Comparison of ENCODE assay signal across 15 cellular contexts in the genomic region with DNA sequence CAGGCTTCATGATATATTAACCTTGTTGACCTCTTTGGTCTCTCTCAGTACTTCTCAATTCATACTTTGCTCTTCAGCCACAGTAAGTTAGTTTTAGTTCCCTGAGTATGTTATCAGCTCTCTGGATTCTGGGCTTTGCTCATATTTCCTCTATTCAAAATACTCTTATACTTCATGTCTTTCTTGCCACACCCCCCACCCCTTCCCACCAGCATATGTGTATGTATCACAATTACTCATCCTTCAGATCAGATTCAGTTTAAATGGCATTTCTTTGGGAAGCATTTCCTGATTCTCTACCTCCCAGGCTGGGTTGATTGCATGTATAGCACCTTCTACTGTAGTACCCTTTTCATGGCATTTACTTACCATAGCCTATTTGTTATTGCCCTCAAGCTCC. TPM values are rescaled to one million over a fixed set of nuclear protein-coding genes. Genes with fewer than 3 reads are reported as not detected.
A peak's percentile ranks its signal among the peaks of the same experiment; 100 is the strongest.
DNase-seq lines count a peak whose midpoint lies in the region; ATAC-seq and TF ChIP-seq lines count a peak whose summit lies in the region.
"Had no signal": no experiment of that assay in that cellular context is flagged by ENCODE, and none has a peak within 500 bp of the region (broad histone marks: within the 10 kb centered on the region; RNA-seq: fewer than 3 reads in every experiment).

No MANE protein-coding gene starts in this region.

- CTCF ChIA-PET in activated naive CD4-positive, alpha-beta T cell treated with anti-CD3 and anti-CD28 coated beads for 36 hours (lab: Charles Lee), result interaction anchor here (0.7 to 5.6 kb wide), 5 partner anchors 15 to 542 kb away, joined by 3 to 38 read pairs (median 4); no protein-coding TSS in a partner anchor

- no peak overlapping the region for H3K4me3 Mint-ChIP-seq in activated naive CD4-positive, alpha-beta T cell treated with anti-CD3 and anti-CD28 coated beads for 36 hours
- H3K4me3 Mint-ChIP-seq: stimulated activated memory B cell treated with anti-CD40 and anti-IgM and Interleukin-4, amounts not matched to agents 10 μg/mL and 1 μg/mL and 100 μg/mL, for 72 hours had no signal

- intact Hi-C loops in activated naive CD4-positive, alpha-beta T cell treated with anti-CD3 and anti-CD28 coated beads for 36 hours (cut with micrococcal nuclease), result loop anchor here (1.0 kb wide), 2 partner anchors 206 to 311 kb away; no protein-coding TSS in a partner anchor
- intact Hi-C loops in prostate gland (cut with DNase I), result no loop called here

- no peak overlapping the region for H3K27ac Mint-ChIP-seq in activated naive CD4-positive, alpha-beta T cell treated with anti-CD3 and anti-CD28 coated beads for 36 hours

- no peaks in the 10 kb centered on the region for H3K9me3 ChIP-seq in prostate gland
- H3K9me3 ChIP-seq: neutrophil had no signal

- peak; percentile 19 for DNase-seq in stimulated activated CD4-positive, alpha-beta T cell treated with anti-CD3 and anti-CD28 coated beads, Interleukin-12 subunit alpha, Interleukin-12 subunit beta, amount 100 ng/mL, for 4 hours
- no peak for DNase-seq in stimulated activated CD4-positive, alpha-beta T cell treated with anti-CD3 and anti-CD28 coated beads, Interleukin-2, amount 100 ng/mL, for 48 hours
- peak; percentile 67 for DNase-seq in activated naive CD4-positive, alpha-beta T cell treated with anti-CD3 and anti-CD28 coated beads for 36 hours
- DNase-seq in fibroblast of the aortic adventitia (ENCODE audit: low read depth) (peak; percentile 22), NCI-H345 treated with DMSO at 0.1 percent for 48 hours (lab: John Stamatoyannopoulos, UW; ENCODE audit: unreplicated experiment) (no peak), prostate gland (ENCODE audit: low spot score) (no peak), GM19238 (ENCODE audit: insufficient read length, low spot score) (no peak)
- DNase-seq: DMS153; effector CD8-positive, alpha-beta T cell; MV-4-11 had no signal

- TF ChIP-seq CTCF in fibroblast of the aortic adventitia (IDR thresholded peaks at IDR 0.05; ENCODE audit: insufficient read depth, low read length) (no peak), prostate gland (IDR thresholded peaks at IDR 0.05) (no peak)

- H3K36me3 Mint-ChIP-seq in activated naive CD4-positive, alpha-beta T cell treated with anti-CD3 and anti-CD28 coated beads for 36 hours (ENCODE audit: low read depth), result peaks cover 16% of the 10 kb centered on the region

- H3K4me1 Mint-ChIP-seq in activated naive CD4-positive, alpha-beta T cell treated with anti-CD3 and anti-CD28 coated beads for 36 hours (ENCODE audit: low read depth), result peaks cover 16% of the 10 kb centered on the region

- peaks cover 8% of the 10 kb centered on the region for H3K4me1 ChIP-seq in prostate gland (replicated peaks)

- no peaks in the 10 kb centered on the region for H3K27me3 Mint-ChIP-seq in activated naive CD4-positive, alpha-beta T cell treated with anti-CD3 and anti-CD28 coated beads for 36 hours (ENCODE audit: low read depth)
- H3K27me3 Mint-ChIP-seq: stimulated activated memory B cell treated with anti-CD40 and anti-IgM and Interleukin-4, amounts not matched to agents 10 μg/mL and 1 μg/mL and 100 μg/mL, for 72 hours had no signal

- H3K27me3 ChIP-seq in prostate gland (replicated peaks; ENCODE audit: insufficient read depth), result no peaks in the 10 kb centered on the region
- H3K27me3 ChIP-seq: neutrophil had no signal

- H3K27ac ChIP-seq in prostate gland, result no peak overlapping the region
- H3K27ac ChIP-seq: HL-60, neutrophil had no signal

- no peaks in the 10 kb centered on the region for H3K36me3 ChIP-seq in prostate gland

- ATAC-seq in HG03342 (IDR thresholded peaks at IDR 0.05; ENCODE audit: unreplicated experiment), result no peak
- ATAC-seq: stimulated activated memory B cell treated with anti-CD40 and anti-IgM and Interleukin-4, amounts not matched to agents 10 μg/mL and 1 μg/mL and 100 μg/mL, for 72 hours had no signal

- peaks cover 10% of the 10 kb centered on the region for H3K9me3 Mint-ChIP-seq in activated naive CD4-positive, alpha-beta T cell treated with anti-CD3 and anti-CD28 coated beads for 36 hours

- H3K4me3 ChIP-seq in fibroblast of the aortic adventitia (ENCODE audit: low read depth, low read length) (no peak overlapping the region), prostate gland (no peak overlapping the region)
- H3K4me3 ChIP-seq: lung had no signal

- TF ChIP-seq POLR2A in prostate gland (IDR thresholded peaks at IDR 0.05), result no peak

RNA-seq across cellular contexts. Expression of gene SLC30A7, which starts 28.3 kb away (rescaled TPM):
- 10 to 100 TPM; 32.4 to 32.6 TPM for total RNA-seq in activated naive CD4-positive, alpha-beta T cell treated with anti-CD3 and anti-CD28 coated beads for 36 hours
- total RNA-seq in fibroblast of the aortic adventitia (ENCODE audit: low replicate concordance), result 14.6 and 75.3 TPM in 2 replicates
- total RNA-seq in prostate gland, result 10 to 100 TPM; 19.8 to 31.0 TPM

RNA-seq across cellular contexts. Expression of gene EXTL2, which starts 29.6 kb away (rescaled TPM):
- total RNA-seq in activated naive CD4-positive, alpha-beta T cell treated with anti-CD3 and anti-CD28 coated beads for 36 hours, result 1 to 10 TPM; 3.1 to 3.3 TPM
- 12.2 and 34.1 TPM in 2 replicates for total RNA-seq in fibroblast of the aortic adventitia (ENCODE audit: low replicate concordance)
- 10 to 100 TPM; 11.8 to 17.5 TPM for total RNA-seq in prostate gland

Comparison
In these comparisons a context has a peak if more than half of its experiments do, and no peak if none do; other contexts are left out.
1. DNase-seq: peak in stimulated activated CD4-positive, alpha-beta T cell treated with anti-CD3 and anti-CD28 coated beads, Interleukin-12 subunit alpha, Interleukin-12 subunit beta, amount 100 ng/mL, for 4 hours (single experiment), activated naive CD4-positive, alpha-beta T cell treated with anti-CD3 and anti-CD28 coated beads for 36 hours (single experiment) and fibroblast of the aortic adventitia (single experiment); none in stimulated activated CD4-positive, alpha-beta T cell treated with anti-CD3 and anti-CD28 coated beads, Interleukin-2, amount 100 ng/mL, for 48 hours (0 of 2), NCI-H345 treated with DMSO at 0.1 percent for 48 hours (single experiment), prostate gland (single experiment) and GM19238 (single experiment).